In genomic region chr12:87274594-87275245, GRCh38 we compare ENCODE assay signal across 7 cellular contexts.
A peak's percentile ranks its signal among the peaks of the same experiment; 100 is the strongest.
DNase-seq lines count a peak whose midpoint lies in the region; ATAC-seq and TF ChIP-seq lines count a peak whose summit lies in the region.

No MANE protein-coding gene starts in this region.

- intact Hi-C loops in HCT116 (cut with micrococcal nuclease) = loop anchor here (5.0 to 10.0 kb wide), 3 partner anchors 573 to 720 kb away; no protein-coding TSS in a partner anchor
- intact Hi-C loops in activated naive CD4-positive, alpha-beta T cell treated with anti-CD3 and anti-CD28 coated beads for 36 hours (cut with micrococcal nuclease) = no loop called here
- intact Hi-C loops in sciatic nerve (cut with DNase I) = no loop called here

- ATAC-seq in GM18498 (IDR thresholded peaks at IDR 0.05; ENCODE audit: unreplicated experiment) (peak; percentile 81), HCT116 (peak; percentile 77), sciatic nerve (no peak)

- no peak for TF ChIP-seq POLR2A in HCT116 (IDR thresholded peaks at IDR 0.05; ENCODE audit: borderline replicate concordance, extremely low read depth, insufficient read depth, insufficient read length)

- H3K9me2 ChIP-seq in HCT116 (ENCODE audit: insufficient read depth) = no peaks in the 10 kb centered on the region
- H3K9me2 ChIP-seq in OCI-LY1 (ENCODE audit: low read depth, low read length) = no peaks in the 10 kb centered on the region

- BruUV-seq in HCT116 (replicated peaks; lab: Mats Ljungman, UMichigan) = no TSS peak

- no peaks in the 10 kb centered on the region for H3K4me1 Mint-ChIP-seq in activated naive CD4-positive, alpha-beta T cell treated with anti-CD3 and anti-CD28 coated beads for 36 hours (ENCODE audit: low read depth)

- H3K27me3 ChIP-seq in HCT116 (ENCODE audit: insufficient read depth, low read length) (no peaks in the 10 kb centered on the region), OCI-LY1 (ENCODE audit: insufficient read depth, low read length) (no peaks in the 10 kb centered on the region)

- H3K4me1 ChIP-seq in HCT116 (ENCODE audit: control insufficient read depth in 1 of 2, insufficient read depth in 2 of 2, low read length in 2 of 2) (no peaks in the 10 kb centered on the region), OCI-LY1 (ENCODE audit: insufficient read depth, low read length, severe bottlenecking) (no peaks in the 10 kb centered on the region)

- no peak overlapping the region for H3K27ac Mint-ChIP-seq in activated naive CD4-positive, alpha-beta T cell treated with anti-CD3 and anti-CD28 coated beads for 36 hours

- H3K9me3 ChIP-seq in HCT116 (ENCODE audit: control insufficient read depth in 1 of 2, insufficient read depth in 1 of 2, low read depth in 1 of 2, low read length in 2 of 2) (no peaks in the 10 kb centered on the region), OCI-LY1 (ENCODE audit: low read length) (no peaks in the 10 kb centered on the region)

- H2AFZ ChIP-seq in HCT116 (ENCODE audit: low read depth, low read length, poor library complexity, severe bottlenecking) = peak overlapping the region; percentile 8
- H2AFZ ChIP-seq in OCI-LY1 (ENCODE audit: low read length) = no peak overlapping the region

- no peaks in the 10 kb centered on the region for H3K27me3 Mint-ChIP-seq in activated naive CD4-positive, alpha-beta T cell treated with anti-CD3 and anti-CD28 coated beads for 36 hours (ENCODE audit: low read depth)

- H3K4me3 ChIP-seq in HCT116 (replicated peaks in 1 of 2; ENCODE audit: low read depth in 1 of 2, low read length in 2 of 2) = no peak overlapping the region
- no peak overlapping the region for H3K4me3 ChIP-seq in OCI-LY1 (ENCODE audit: low read depth, low read length, poor library complexity, severe bottlenecking)

- H3K27ac ChIP-seq in HCT116 (ENCODE audit: low read depth, low read length) = no peak overlapping the region
- H3K27ac ChIP-seq in OCI-LY1 (ENCODE audit: low read depth, low read length, poor library complexity, severe bottlenecking) = no peak overlapping the region

- peak; percentile 50 for TF ChIP-seq RAD21 in HCT116 (IDR thresholded peaks at IDR 0.05; ENCODE audit: low read depth)

- POLR2A ChIA-PET in HCT116 (lab: Charles Lee) = no interaction called here

- H3K36me3 ChIP-seq in HCT116 (ENCODE audit: control insufficient read depth in 1 of 2, insufficient read depth in 2 of 2, low read length in 2 of 2) = no peaks in the 10 kb centered on the region
- no peaks in the 10 kb centered on the region for H3K36me3 ChIP-seq in OCI-LY1 (ENCODE audit: insufficient read depth, low read length)

- no peaks in the 10 kb centered on the region for H4K20me1 ChIP-seq in HCT116 (ENCODE audit: insufficient read depth)
- no peaks in the 10 kb centered on the region for H4K20me1 ChIP-seq in OCI-LY1 (ENCODE audit: insufficient read depth, low read length)

- H3F3A ChIP-seq in OCI-LY1 (ENCODE audit: insufficient read depth, low read length) = no peaks in the 10 kb centered on the region

- no peaks in the 10 kb centered on the region for H3K36me3 Mint-ChIP-seq in activated naive CD4-positive, alpha-beta T cell treated with anti-CD3 and anti-CD28 coated beads for 36 hours (ENCODE audit: low read depth)

- peak; percentile 26 to 74 (median 67); a peak in 5 of 6 replicates for TF ChIP-seq CTCF in HCT116 (IDR thresholded peaks at IDR 0.05 in 2 of 3, conservative IDR thresholded peaks at IDR 0.05 in 1 of 3; ENCODE audit: borderline replicate concordance in 1 of 3, insufficient read depth in 1 of 3, low read depth in 2 of 3, low read length in 2 of 3)
- peak; percentile 57 for TF ChIP-seq CTCF in OCI-LY1 (IDR thresholded peaks at IDR 0.05; ENCODE audit: low read length)

- H3K4me2 ChIP-seq in HCT116 (ENCODE audit: low read length) (no peak overlapping the region), OCI-LY1 (ENCODE audit: low read length) (no peak overlapping the region)

- H3K9ac ChIP-seq in HCT116 (ENCODE audit: low read length) (no peak overlapping the region), OCI-LY1 (ENCODE audit: low read length) (no peak overlapping the region)

- peaks cover 4% of the 10 kb centered on the region for H3K9me3 Mint-ChIP-seq in activated naive CD4-positive, alpha-beta T cell treated with anti-CD3 and anti-CD28 coated beads for 36 hours

- peak; percentile 19 for DNase-seq in HCT116 (ENCODE audit: low read depth, low spot score)
- DNase-seq in glomerular endothelial cell (ENCODE audit: extremely low read depth, low read depth, low spot score) = peak; percentile 23
- no peak for DNase-seq in activated naive CD4-positive, alpha-beta T cell treated with anti-CD3 and anti-CD28 coated beads for 36 hours
- no peak for DNase-seq in sciatic nerve (ENCODE audit: low spot score)
- DNase-seq in ecto neural progenitor cell (ENCODE audit: low spot score) = no peak

- CTCF ChIA-PET in HCT116 (lab: Charles Lee) = interaction anchor here (0.6 to 1.4 kb wide), 2 partner anchors 8 to 12 kb away, joined by 3 read pairs; no protein-coding TSS in a partner anchor
- CTCF ChIA-PET in activated naive CD4-positive, alpha-beta T cell treated with anti-CD3 and anti-CD28 coated beads for 36 hours (lab: Charles Lee) = interaction anchor here (0.6 kb wide), 1 partner anchor 1451 kb away, joined by 5 read pairs; no protein-coding TSS in a partner anchor

- H3K79me2 ChIP-seq in HCT116 (ENCODE audit: insufficient read depth, low read length) (no peaks in the 10 kb centered on the region), OCI-LY1 (ENCODE audit: insufficient read depth, low read length) (no peaks in the 10 kb centered on the region)

- RAD21 ChIA-PET in HCT116 (lab: Charles Lee; ENCODE audit: low non-redundant PET in 1 of 2, low total read pairs in 2 of 2, uncharacterized antibody in 2 of 2, unreplicated experiment in 2 of 2) = no interaction called here

- H3K4me3 Mint-ChIP-seq in activated naive CD4-positive, alpha-beta T cell treated with anti-CD3 and anti-CD28 coated beads for 36 hours = no peak overlapping the region

TF ChIP-seq in HCT116, 20 proteins besides CTCF, POLR2A, EP300 and RAD21:
- TF ChIP-seq SRF (IDR thresholded peaks at IDR 0.05; ENCODE audit: low read depth) (no peak), MAX (IDR thresholded peaks at IDR 0.05) (no peak), JUND (IDR thresholded peaks at IDR 0.05) (no peak), SP1 (IDR thresholded peaks at IDR 0.05; ENCODE audit: low read depth) (no peak), YY1 (IDR thresholded peaks at IDR 0.05; ENCODE audit: extremely low read depth, insufficient replicate concordance, low read depth, low read length) (no peak), CBX3 (IDR thresholded peaks at IDR 0.05; ENCODE audit: low read depth) (no peak), FOSL1 (IDR thresholded peaks at IDR 0.05; ENCODE audit: low read depth) (no peak), EZH2phosphoT487 (IDR thresholded peaks at IDR 0.05; ENCODE audit: borderline replicate concordance) (no peak), SIN3A (IDR thresholded peaks at IDR 0.05; ENCODE audit: low read depth) (no peak), ELF1 (IDR thresholded peaks at IDR 0.05; ENCODE audit: borderline replicate concordance, low read depth) (no peak), POLR2AphosphoS5 (IDR thresholded peaks at IDR 0.05; ENCODE audit: low read depth, low read length) (no peak)
TF ChIP-seq in HCT116: peak in this region for 0.

Comparison
In these comparisons a context has a peak if more than half of its experiments do, and no peak if none do; other contexts are left out.
1. DNase-seq: peak in HCT116 (single experiment) and glomerular endothelial cell (single experiment); none in activated naive CD4-positive, alpha-beta T cell treated with anti-CD3 and anti-CD28 coated beads for 36 hours (single experiment), sciatic nerve (single experiment) and ecto neural progenitor cell (single experiment).